In genomic region chr10:33240265-33240664, GRCh38 we compare ENCODE assay signal across 16 cellular contexts.
"Had no signal": no experiment of that assay in that cellular context is flagged by ENCODE, and none has a peak within 500 bp of the region (broad histone marks: within the 10 kb centered on the region; RNA-seq: fewer than 3 reads in every experiment).

No MANE protein-coding gene starts in this region.

- H3K4me3 Mint-ChIP-seq: activated CD4-positive, alpha-beta memory T cell treated with anti-CD3 and anti-CD28 coated beads, Interleukin-2, amount 10 ng/mL, durations not matched to agents 7 days and 5 days; activated CD4-positive, alpha-beta T cell treated with anti-CD3 and anti-CD28 coated beads for 36 hours; activated naive CD4-positive, alpha-beta T cell treated with anti-CD3 and anti-CD28 coated beads, Interleukin-2, amount 50 U/mL, for 24 hours; activated T-cell treated with anti-CD3 and anti-CD28 coated beads, Interleukin-2, amount 50 U/mL, for 4 hours; mesothelial cell of epicardium; stimulated activated effector memory CD8-positive, alpha-beta T cell treated with anti-CD3 and anti-CD28 coated beads, Interleukin-12 subunit alpha, Interleukin-12 subunit beta, amount 100 ng/mL, for 72 hours; T-helper 1 cell treated with Interleukin-12 subunit alpha and Interleukin-12 subunit beta and Interleukin-4 antibody, amounts not matched to agents 30 μg/mL and 1 μg/mL, for 36 hours had no signal

- H3K9ac ChIP-seq: parathyroid adenoma had no signal

- ATAC-seq: activated CD4-positive, alpha-beta T cell treated with anti-CD3 and anti-CD28 coated beads for 36 hours; activated T-cell treated with anti-CD3 and anti-CD28 coated beads, Interleukin-2, amount 50 U/mL, for 4 hours; esophagus mucosa; stimulated activated effector memory CD8-positive, alpha-beta T cell treated with anti-CD3 and anti-CD28 coated beads, Interleukin-12 subunit alpha, Interleukin-12 subunit beta, amount 100 ng/mL, for 72 hours had no signal

- H3K27me3 ChIP-seq: adrenal gland, upper lobe of right lung had no signal

- H3K27ac Mint-ChIP-seq: activated CD4-positive, alpha-beta memory T cell treated with anti-CD3 and anti-CD28 coated beads, Interleukin-2, amount 10 ng/mL, durations not matched to agents 7 days and 5 days; activated CD4-positive, alpha-beta T cell treated with anti-CD3 and anti-CD28 coated beads for 36 hours; activated naive CD4-positive, alpha-beta T cell treated with anti-CD3 and anti-CD28 coated beads, Interleukin-2, amount 50 U/mL, for 24 hours; mesothelial cell of epicardium; stimulated activated effector memory CD8-positive, alpha-beta T cell treated with anti-CD3 and anti-CD28 coated beads, Interleukin-12 subunit alpha, Interleukin-12 subunit beta, amount 100 ng/mL, for 72 hours; T-helper 1 cell treated with Interleukin-12 subunit alpha and Interleukin-12 subunit beta and Interleukin-4 antibody, amounts not matched to agents 30 μg/mL and 1 μg/mL, for 36 hours had no signal

- H2AFZ ChIP-seq: parathyroid adenoma had no signal

- H3K9me3 Mint-ChIP-seq: activated CD4-positive, alpha-beta memory T cell treated with anti-CD3 and anti-CD28 coated beads, Interleukin-2, amount 10 ng/mL, durations not matched to agents 7 days and 5 days; activated naive CD4-positive, alpha-beta T cell treated with anti-CD3 and anti-CD28 coated beads, Interleukin-2, amount 50 U/mL, for 24 hours; activated T-cell treated with anti-CD3 and anti-CD28 coated beads, Interleukin-2, amount 50 U/mL, for 4 hours; mesothelial cell of epicardium; stimulated activated effector memory CD8-positive, alpha-beta T cell treated with anti-CD3 and anti-CD28 coated beads, Interleukin-12 subunit alpha, Interleukin-12 subunit beta, amount 100 ng/mL, for 72 hours; T-helper 1 cell treated with Interleukin-12 subunit alpha and Interleukin-12 subunit beta and Interleukin-4 antibody, amounts not matched to agents 30 μg/mL and 1 μg/mL, for 36 hours had no signal

- H3K36me3 Mint-ChIP-seq: activated naive CD4-positive, alpha-beta T cell treated with anti-CD3 and anti-CD28 coated beads, Interleukin-2, amount 50 U/mL, for 24 hours; stimulated activated effector memory CD8-positive, alpha-beta T cell treated with anti-CD3 and anti-CD28 coated beads, Interleukin-12 subunit alpha, Interleukin-12 subunit beta, amount 100 ng/mL, for 72 hours had no signal

- H3K9me3 ChIP-seq: adrenal gland, thoracic aorta, upper lobe of right lung had no signal

- H3K4me1 ChIP-seq: parathyroid adenoma had no signal

- H3K27ac ChIP-seq: adrenal gland, dorsolateral prefrontal cortex, parathyroid adenoma, thoracic aorta had no signal

- H3K27me3 Mint-ChIP-seq: activated naive CD4-positive, alpha-beta T cell treated with anti-CD3 and anti-CD28 coated beads, Interleukin-2, amount 50 U/mL, for 24 hours had no signal

- H3K4me1 Mint-ChIP-seq: activated CD4-positive, alpha-beta memory T cell treated with anti-CD3 and anti-CD28 coated beads, Interleukin-2, amount 10 ng/mL, durations not matched to agents 7 days and 5 days; stimulated activated effector memory CD8-positive, alpha-beta T cell treated with anti-CD3 and anti-CD28 coated beads, Interleukin-12 subunit alpha, Interleukin-12 subunit beta, amount 100 ng/mL, for 72 hours had no signal

- H3K79me2 ChIP-seq: parathyroid adenoma had no signal

- H3K4me3 ChIP-seq: adrenal gland, dorsolateral prefrontal cortex, thoracic aorta, upper lobe of right lung had no signal

- DNase-seq: activated CD4-positive, alpha-beta memory T cell treated with anti-CD3 and anti-CD28 coated beads, Interleukin-2, amount 10 ng/mL, durations not matched to agents 7 days and 5 days; activated CD4-positive, alpha-beta T cell treated with anti-CD3 and anti-CD28 coated beads for 36 hours; activated effector memory CD4-positive, alpha-beta T cell treated with Interleukin-2 at 50 U/mL for 16 hours; activated T-cell treated with anti-CD3 and anti-CD28 coated beads, Interleukin-2, amount 50 U/mL, for 4 hours; adrenal gland; dorsolateral prefrontal cortex; stimulated activated CD4-positive, alpha-beta T cell treated with anti-CD3 and anti-CD28 coated beads, Interleukin-12 subunit alpha, Interleukin-12 subunit beta, amount 100 ng/mL, for 4 hours; stimulated activated CD4-positive, alpha-beta T cell treated with anti-CD3 and anti-CD28 coated beads, Interleukin-2, amount 100 ng/mL, for 24 hours; upper lobe of right lung had no signal

- H3K36me3 ChIP-seq: thoracic aorta had no signal
